ENCODE assay signal across 8 cellular contexts in genomic region chr3:115100806-115101205, GRCh38. TPM values are rescaled to one million over a fixed set of nuclear protein-coding genes. Genes with fewer than 3 reads are reported as not detected.
DNase-seq lines count a peak whose midpoint lies in the region; ATAC-seq, FAIRE-seq and TF ChIP-seq lines count a peak whose summit lies in the region.

No MANE protein-coding gene starts in this region.

- peaks cover 14% of the 10 kb centered on the region for H3K4me1 Mint-ChIP-seq in glutamatergic neuron (ENCODE audit: low read depth, unreplicated experiment)

- FAIRE-seq in D721Med (lab: Jason Lieb, UNC), result peak; percentile 32
- FAIRE-seq in pancreas (lab: Jason Lieb, UNC), result no peak

- H3K27ac ChIP-seq in cingulate gyrus (ENCODE audit: low read depth, low read length) (peak overlapping the region; percentile 25), pancreas (peak overlapping the region in 3 of 4 donors; percentile 53 to 83 (median 74))

- H3K27me3 Mint-ChIP-seq in glutamatergic neuron (ENCODE audit: unreplicated experiment), result no peaks in the 10 kb centered on the region

- peak overlapping the region in 3 of 4 donors; percentile 4 to 40 (median 30) for H3K4me3 ChIP-seq in pancreas

- peaks cover 16 to 26% (median 23%) of the 10 kb centered on the region in 3 donors for H3K4me1 ChIP-seq in pancreas

- intact Hi-C loops in pancreas (cut with DNase I), result no loop called here

- 28 to 29% methylated on average over 2 of the region's 2 CpGs for WGBS in pancreas, 2 donors

- no peaks in the 10 kb centered on the region for H3K9me3 ChIP-seq in pancreas

- H3K27ac Mint-ChIP-seq in glutamatergic neuron (ENCODE audit: unreplicated experiment), result no peak overlapping the region

- DNase-seq in D721Med (ENCODE audit: insufficient read length, low spot score), result no peak
- peak; percentile 78 for DNase-seq in NCI-H1092 treated with DMSO at 0.1 percent for 48 hours (lab: John Stamatoyannopoulos, UW)
- DNase-seq in pancreas, result no peak
- DNase-seq in AG08396 (ENCODE audit: low spot score), result no peak
- DNase-seq in glutamatergic neuron, result no peak
- no peak for DNase-seq in stimulated activated CD4-positive, alpha-beta T cell treated with anti-CD3 and anti-CD28 coated beads, Interleukin-4, amount 100 ng/mL, for 1 hour

- H3K9me3 Mint-ChIP-seq in glutamatergic neuron (ENCODE audit: unreplicated experiment), result no peaks in the 10 kb centered on the region

- no peak for TF ChIP-seq CTCF in D721Med (IDR thresholded peaks at IDR 0.05; ENCODE audit: insufficient read depth, missing control alignments)
- no peak for TF ChIP-seq CTCF in pancreas (IDR thresholded peaks at IDR 0.05)
- TF ChIP-seq CTCF in glutamatergic neuron (IDR thresholded peaks at IDR 0.05; ENCODE audit: partially characterized antibody, unreplicated experiment), result no peak

- peak in 1 of 4 donors; percentile 14 for ATAC-seq in pancreas
- no peak for ATAC-seq in HG02588 (IDR thresholded peaks at IDR 0.05; ENCODE audit: unreplicated experiment)

- H3K4me3 Mint-ChIP-seq in glutamatergic neuron (ENCODE audit: unreplicated experiment), result no peak overlapping the region

- H3K27me3 ChIP-seq in pancreas, result no peaks in the 10 kb centered on the region

- peaks cover 10% of the 10 kb centered on the region for H3K36me3 Mint-ChIP-seq in glutamatergic neuron (ENCODE audit: unreplicated experiment)

- no peaks in the 10 kb centered on the region for H3K36me3 ChIP-seq in pancreas

RNA-seq across cellular contexts. Expression of gene ZBTB20, which starts 46.3 kb away (rescaled TPM):
- total RNA-seq in pancreas, result 10 to 100 TPM; 34.7 to 81.5 (median 47.0) TPM
- polyA plus RNA-seq in pancreas, result 10 to 100 TPM in 1 of 2 donors, 1 to 10 TPM in 1; 1.3 to 16.0 TPM
- total RNA-seq in glutamatergic neuron (ENCODE audit: unreplicated experiment), result 27.5 TPM
